Comparison of ENCODE assay signal across 26 cellular contexts in the genomic region with DNA sequence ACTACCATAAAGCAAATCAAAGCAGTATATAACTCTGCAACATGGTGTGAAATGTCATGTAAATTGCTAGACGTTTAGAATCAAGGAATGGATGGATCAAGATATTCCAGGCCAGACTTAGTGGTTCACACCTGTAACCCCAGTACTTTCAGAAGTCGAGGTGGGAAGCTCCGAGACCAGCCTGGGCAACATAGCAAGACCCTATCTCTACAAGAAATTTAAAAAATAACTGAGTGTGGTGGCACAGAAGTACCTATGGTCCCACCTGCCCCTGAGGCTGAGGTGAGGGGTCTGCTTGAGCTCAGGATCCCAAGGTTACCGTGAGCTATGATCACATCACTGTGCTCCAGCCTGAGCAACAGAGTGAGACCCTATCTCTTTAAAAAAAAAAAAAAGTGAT. TPM values are rescaled to one million over a fixed set of nuclear protein-coding genes. Genes with fewer than 3 reads are reported as not detected.
DNase-seq lines count a peak whose midpoint lies in the region; ATAC-seq, FAIRE-seq and TF ChIP-seq lines count a peak whose summit lies in the region.
"Had no signal": no experiment of that assay in that cellular context is flagged by ENCODE, and none has a peak within 500 bp of the region (broad histone marks: within the 10 kb centered on the region; RNA-seq: fewer than 3 reads in every experiment).

No MANE protein-coding gene starts in this region.

- H3K36me3 ChIP-seq in HepG2 (replicated peaks in 1 of 2; ENCODE audit: control insufficient read depth in 1 of 2, insufficient read depth in 2 of 2, low read length in 2 of 2) (no peaks in the 10 kb centered on the region), right lobe of liver (no peaks in the 10 kb centered on the region), HEK293 (ENCODE audit: control insufficient read depth in 2 of 2, insufficient read depth in 1 of 2, low read length in 2 of 2) (no peaks in the 10 kb centered on the region)
- H3K36me3 ChIP-seq: MG63, SJCRH30 had no signal

- peaks cover 16% of the 10 kb centered on the region for H3K79me2 ChIP-seq in HepG2 (ENCODE audit: insufficient read depth, low read length)

- FAIRE-seq in HepG2 (lab: Jason Lieb, UNC), result no peak
- FAIRE-seq: D721Med, GM18507, HTR-8/SVneo had no signal

- CTCF ChIA-PET in HepG2 (lab: Yijun Ruan, JAX; ENCODE audit: low intra/inter-chr PET ratio, low total read pairs) (no interaction called here), HEK293 (lab: Yijun Ruan, JAX) (interaction anchor here (0.6 to 0.9 kb wide), 2 partner anchors 44 to 77 kb away, joined by 3 to 4 read pairs; no protein-coding TSS in a partner anchor)
- CTCF ChIA-PET in activated CD8-positive, alpha-beta T cell treated with anti-CD3 and anti-CD28 coated beads, Interleukin-2, amount 10 ng/mL, durations not matched to agents 7 days and 5 days (lab: Charles Lee), result interaction anchor here (0.6 to 1.3 kb wide), 5 partner anchors 25 to 1018 kb away, joined by 3 to 5 read pairs (median 3); no protein-coding TSS in a partner anchor

- H4K20me1 ChIP-seq in HepG2 (ENCODE audit: insufficient read depth, low read length), result no peaks in the 10 kb centered on the region

- H3K27ac Mint-ChIP-seq in activated CD8-positive, alpha-beta T cell treated with anti-CD3 and anti-CD28 coated beads, Interleukin-2, amount 10 ng/mL, durations not matched to agents 7 days and 5 days, result no peak overlapping the region
- no peak overlapping the region for H3K27ac Mint-ChIP-seq in neural crest cell (ENCODE audit: unreplicated experiment)

- in situ Hi-C loops in HepG2 (cut with HindIII; ENCODE audit: extremely low pct_ligation_motif_present, low pct_unique_long_range_greater_than_20kb), result no loop called here

- H3K4me3 Mint-ChIP-seq in activated CD8-positive, alpha-beta T cell treated with anti-CD3 and anti-CD28 coated beads, Interleukin-2, amount 10 ng/mL, durations not matched to agents 7 days and 5 days, result peak overlapping the region; percentile 58
- peak overlapping the region; percentile 87 for H3K4me3 Mint-ChIP-seq in neural crest cell

- H3K4me2 ChIP-seq in HepG2 (ENCODE audit: low read depth, low read length), result no peak overlapping the region

- H3K27me3 ChIP-seq in HepG2 (ENCODE audit: control insufficient read depth in 1 of 2, insufficient read depth in 2 of 2, low read length in 2 of 2) (no peaks in the 10 kb centered on the region), right lobe of liver (no peaks in the 10 kb centered on the region)
- H3K27me3 ChIP-seq: MG63, SJCRH30 had no signal

- H3K27me3 Mint-ChIP-seq in activated CD8-positive, alpha-beta T cell treated with anti-CD3 and anti-CD28 coated beads, Interleukin-2, amount 10 ng/mL, durations not matched to agents 7 days and 5 days (ENCODE audit: low read depth), result no peaks in the 10 kb centered on the region
- peaks cover 3% of the 10 kb centered on the region for H3K27me3 Mint-ChIP-seq in neural crest cell (ENCODE audit: low read depth)

- peaks cover 14% of the 10 kb centered on the region for H3K4me1 ChIP-seq in HepG2 (ENCODE audit: insufficient read depth, low read length)
- peaks cover 0 to 3% (median 0%) of the 10 kb centered on the region in 4 donors for H3K4me1 ChIP-seq in right lobe of liver
- H3K4me1 ChIP-seq in HEK293 (ENCODE audit: control insufficient read depth, insufficient read depth, low read length), result no peaks in the 10 kb centered on the region
- H3K4me1 ChIP-seq: SJCRH30 had no signal

- POLR2A ChIA-PET in HepG2 (lab: Yijun Ruan, JAX) (interaction anchor here (1.6 kb wide), 1 partner anchor 54 kb away, joined by 6 read pairs; no protein-coding TSS in a partner anchor), HEK293 (lab: Yijun Ruan, JAX) (interaction anchor here (0.7 to 1.2 kb wide), 2 partner anchors 25 to 140 kb away, joined by 3 to 4 read pairs; no protein-coding TSS in a partner anchor)
- POLR2A ChIA-PET in activated CD8-positive, alpha-beta T cell treated with anti-CD3 and anti-CD28 coated beads, Interleukin-2, amount 10 ng/mL, durations not matched to agents 7 days and 5 days (lab: Charles Lee), result interaction anchor here (0.7 kb wide), 1 partner anchor 181 kb away, joined by 3 read pairs; no protein-coding TSS in a partner anchor

- H3K4me3 ChIP-seq in HepG2 (replicated peaks in 1 of 3; ENCODE audit: insufficient read depth in 1 of 3, low read depth in 2 of 3, low read length in 3 of 3) (no peak overlapping the region), right lobe of liver (no peak overlapping the region), HEK293 (ENCODE audit: low read depth, low read length) (no peak overlapping the region)
- H3K4me3 ChIP-seq: MG63, SJCRH30 had no signal

- H3K4me1 Mint-ChIP-seq in activated CD8-positive, alpha-beta T cell treated with anti-CD3 and anti-CD28 coated beads, Interleukin-2, amount 10 ng/mL, durations not matched to agents 7 days and 5 days (ENCODE audit: low read depth), result peaks cover 29% of the 10 kb centered on the region
- H3K4me1 Mint-ChIP-seq in neural crest cell, result peaks cover 11% of the 10 kb centered on the region

- WGBS in HepG2 (ENCODE audit: low lambda C conversion rate), result 94% methylated on average over 4 of the region's 4 CpGs
- 83% methylated on average over 3 of the region's 4 CpGs for WGBS in right lobe of liver (ENCODE audit: insufficient coverage, low coverage, low lambda C conversion rate, missing lambda C conversion rate)

- no peak for TF ChIP-seq RAD21 in HepG2 (CRISPR knock-in tag; IDR thresholded peaks at IDR 0.05)

- DNase-seq in HepG2 (ENCODE audit: low spot score) (no peak), right lobe of liver (no peak), neural crest cell (ENCODE audit: low read depth, low spot score) (no peak)
- DNase-seq in activated CD8-positive, alpha-beta T cell treated with anti-CD3 and anti-CD28 coated beads, Interleukin-2, amount 10 ng/mL, durations not matched to agents 7 days and 5 days, result no peak
- DNase-seq: C1 segment of cervical spinal cord; CD8-positive, alpha-beta memory T cell; KG1; MG63; NCI-H1105 treated with DMSO at 0.1 percent for 48 hours; NCI-H146; NCI-H1930; NCI-H2107; NCI-H524 treated with DMSO at 0.1 percent for 48 hours; NCI-H82; NK-92 treated with Interleukin-12 subunit alpha and Interleukin-12 subunit beta, amount 100 ng/mL, for 24 hours; PC-3; SJCRH30 had no signal

- intact Hi-C loops in HepG2 (cut with micrococcal nuclease; ENCODE audit: unreplicated experiment), result no loop called here
- intact Hi-C loops in right lobe of liver (cut with DNase I), result no loop called here

- no peak overlapping the region for H3K9ac ChIP-seq in HepG2 (ENCODE audit: insufficient read depth, low read depth, low read length)

- no peaks in the 10 kb centered on the region for H3K9me3 Mint-ChIP-seq in activated CD8-positive, alpha-beta T cell treated with anti-CD3 and anti-CD28 coated beads, Interleukin-2, amount 10 ng/mL, durations not matched to agents 7 days and 5 days (ENCODE audit: insufficient read depth)
- H3K9me3 Mint-ChIP-seq in neural crest cell, result peaks cover 2% of the 10 kb centered on the region
- H3K9me3 Mint-ChIP-seq: CD8-positive, alpha-beta memory T cell had no signal

- BruUV-seq in HepG2 (replicated peaks; lab: Mats Ljungman, UMichigan), result no TSS peak

- peaks cover 25% of the 10 kb centered on the region for H3K36me3 Mint-ChIP-seq in activated CD8-positive, alpha-beta T cell treated with anti-CD3 and anti-CD28 coated beads, Interleukin-2, amount 10 ng/mL, durations not matched to agents 7 days and 5 days (ENCODE audit: low read depth)
- H3K36me3 Mint-ChIP-seq in neural crest cell (ENCODE audit: low read depth), result peaks cover 3% of the 10 kb centered on the region

- TF ChIP-seq EP300 in HepG2 (IDR thresholded peaks at IDR 0.05; ENCODE audit: low read depth in 2 of 2, low read length in 2 of 2) (no peak), HepG2 (CRISPR knock-in tag; IDR thresholded peaks at IDR 0.05; ENCODE audit: borderline replicate concordance) (no peak)

- H3K27ac ChIP-seq in HepG2 (ENCODE audit: extremely low read length, insufficient read depth, low read length), result no peak overlapping the region
- H3K27ac ChIP-seq in right lobe of liver, result no peak overlapping the region
- no peak overlapping the region for H3K27ac ChIP-seq in HEK293 (ENCODE audit: extremely low read depth, low read depth, low read length)
- H3K27ac ChIP-seq: SJCRH30 had no signal

- H3K9me3 ChIP-seq in HepG2 (ENCODE audit: low read length), result no peaks in the 10 kb centered on the region
- H3K9me3 ChIP-seq in right lobe of liver, result no peaks in the 10 kb centered on the region
- no peaks in the 10 kb centered on the region for H3K9me3 ChIP-seq in HEK293 (ENCODE audit: control insufficient read depth, insufficient read depth, low read depth, low read length)
- H3K9me3 ChIP-seq: MG63, SJCRH30 had no signal

- ATAC-seq in HepG2 (no peak), right lobe of liver (no peak), HG02840 (IDR thresholded peaks at IDR 0.05; ENCODE audit: low FRiP score, unreplicated experiment) (no peak), HG03432 (IDR thresholded peaks at IDR 0.05; ENCODE audit: unreplicated experiment) (no peak)
- ATAC-seq in activated CD8-positive, alpha-beta T cell treated with anti-CD3 and anti-CD28 coated beads, Interleukin-2, amount 10 ng/mL, durations not matched to agents 7 days and 5 days, result no peak
- ATAC-seq: HCT116, PC-3, Right ventricle myocardium inferior, SK-N-SH treated with all-trans-retinoic acid at 6 μM for 48 hours had no signal

- TF ChIP-seq POLR2A in HepG2 (IDR thresholded peaks at IDR 0.05; ENCODE audit: insufficient read depth in 1 of 2, low read depth in 2 of 2, low read length in 2 of 2) (no peak), right lobe of liver (IDR thresholded peaks at IDR 0.05) (no peak)

- H2AFZ ChIP-seq in HepG2 (ENCODE audit: low read length), result no peak overlapping the region

- TF ChIP-seq CTCF in HepG2 (CRISPR knock-in tag; IDR thresholded peaks at IDR 0.05), result no peak
- TF ChIP-seq CTCF in right lobe of liver (IDR thresholded peaks at IDR 0.05), result no peak
- no peak for TF ChIP-seq CTCF in HEK293 (tag by site-specific recombination; IDR thresholded peaks at IDR 0.05)
- TF ChIP-seq CTCF in neural crest cell (conservative IDR thresholded peaks at IDR 0.05), result no peak

RNA-seq across cellular contexts. Expression of a gene that starts 2.8 kb away (rescaled TPM):
- total RNA-seq in HepG2 (2016; rRNA removed; fragmentation: Illumina TruSeq; extraction: Trizol) (30.4 and 34.3 TPM in 2 replicates), right lobe of liver (1 to 10 TPM; 1.2 to 4.2 (median 1.9) TPM), neural crest cell (105 and 106 TPM in 2 replicates)
- total RNA-seq in HepG2 (2016; cell fraction: cytosol; rRNA removed; fragmentation: Illumina TruSeq; extraction: Trizol; ENCODE audit: low read depth), result 13.9 and 14.3 TPM in 2 replicates
- 29.1 and 32.6 TPM in 2 replicates for total RNA-seq in HepG2 (2016; cell fraction: insoluble cytoplasmic fraction; rRNA removed; fragmentation: Illumina TruSeq; extraction: Trizol)
- 15.3 and 18.4 TPM in 2 replicates for total RNA-seq in HepG2 (2016; cell fraction: membrane; rRNA removed; fragmentation: Illumina TruSeq; extraction: Trizol)
- total RNA-seq in HepG2 (2016; cell fraction: nucleus; rRNA removed; fragmentation: Illumina TruSeq; extraction: Trizol), result 42.5 and 46.2 TPM in 2 replicates
- polyA plus RNA-seq in HepG2 (2011; rRNA removed), result 18.2 and 26.0 TPM in 2 replicates
- 8.4 and 9.7 TPM in 2 replicates for polyA plus RNA-seq in HepG2 (2011; cell fraction: cytosol; rRNA removed)
- 45.8 and 55.1 TPM in 2 replicates for polyA plus RNA-seq in HepG2 (2011; cell fraction: nucleus; rRNA removed)
- polyA plus RNA-seq in HepG2 (2012), result 13.6 and 17.0 TPM in 2 replicates
- 5.1 and 5.3 TPM in 2 replicates for polyA plus RNA-seq in HepG2 (2016; cell fraction: cytosol; fragmentation: Illumina TruSeq; extraction: Trizol; ENCODE audit: low read depth)
- polyA plus RNA-seq in HepG2 (2016; cell fraction: insoluble cytoplasmic fraction; fragmentation: Illumina TruSeq; extraction: Trizol; ENCODE audit: low read depth), result 36.1 and 37.6 TPM in 2 replicates
- 9.1 and 10.1 TPM in 2 replicates for polyA plus RNA-seq in HepG2 (2016; cell fraction: membrane; fragmentation: Illumina TruSeq; extraction: Trizol; ENCODE audit: low read depth)
- polyA plus RNA-seq in HepG2 (2016; cell fraction: nucleus; fragmentation: Illumina TruSeq; extraction: Trizol; ENCODE audit: insufficient read depth, low read depth), result 84.1 and 90.6 TPM in 2 replicates
- polyA minus RNA-seq in HepG2 (2011; rRNA and poly(A)+ RNA removed; ENCODE audit: low replicate concordance), result 7.3 and 35.4 TPM in 2 replicates
- polyA minus RNA-seq in HepG2 (2011; cell fraction: cytosol; rRNA and poly(A)+ RNA removed), result 6.2 and 7.2 TPM in 2 replicates
- 42.3 and 48.2 TPM in 2 replicates for polyA minus RNA-seq in HepG2 (2011; cell fraction: nucleus; rRNA and poly(A)+ RNA removed)
- 100 to 1,000 TPM; 115 to 118 TPM for total RNA-seq in activated CD8-positive, alpha-beta T cell treated with anti-CD3 and anti-CD28 coated beads, Interleukin-2, amount 10 ng/mL, durations not matched to agents 7 days and 5 days
